In the genomic region with DNA sequence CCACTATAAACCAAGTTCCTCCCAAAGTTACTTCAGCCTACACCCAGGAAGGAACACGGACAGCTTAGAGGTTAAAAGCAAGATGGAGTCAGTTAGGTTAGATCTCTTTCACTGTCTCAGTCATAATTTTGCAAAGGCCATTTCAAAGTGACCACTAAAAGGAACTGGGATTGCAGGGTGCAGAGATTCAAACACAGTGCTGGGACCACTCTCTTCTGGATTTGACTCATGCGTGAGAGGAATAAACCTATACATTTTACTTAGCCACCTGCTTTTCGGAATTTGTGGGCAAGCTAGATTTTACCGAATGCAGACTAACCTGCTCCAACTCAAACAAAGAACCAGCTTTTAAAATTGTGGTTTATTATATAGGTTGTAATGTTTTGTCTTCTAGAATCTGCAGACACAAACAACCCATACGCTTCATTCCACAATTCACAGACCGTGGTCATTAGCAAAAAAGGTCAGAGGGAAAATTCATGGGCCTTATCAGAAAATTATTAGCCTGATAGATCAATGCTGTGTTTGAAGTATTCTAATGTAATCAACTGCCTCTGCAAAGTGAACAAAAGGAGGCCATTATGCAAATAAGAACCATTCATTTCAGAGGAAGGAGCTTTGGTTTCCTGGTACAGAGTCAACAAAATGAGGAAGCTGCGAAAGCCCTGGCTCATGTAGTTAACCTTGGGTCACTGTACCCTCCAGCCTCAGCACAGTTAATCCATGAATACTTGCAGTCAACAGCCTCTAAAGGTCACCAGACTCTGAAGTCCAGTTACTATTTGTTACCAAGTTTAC, we compare ENCODE assay signal across 9 cellular contexts.
DNase-seq lines count a peak whose midpoint lies in the region; ATAC-seq and TF ChIP-seq lines count a peak whose summit lies in the region.
"Had no signal": no experiment of that assay in that cellular context is flagged by ENCODE, and none has a peak within 500 bp of the region (broad histone marks: within the 10 kb centered on the region; RNA-seq: fewer than 3 reads in every experiment).

No MANE protein-coding gene starts in this region.

- intact Hi-C loops in Right ventricle myocardium superior (cut with DNase I) = no loop called here
- intact Hi-C loops in CD8-positive, alpha-beta T cell (cut with DNase I, micrococcal nuclease) = no loop called here

- H3K4me3 Mint-ChIP-seq in CD8-positive, alpha-beta T cell = no peak overlapping the region

- ATAC-seq in Right ventricle myocardium superior (ENCODE audit: poor library complexity) = peak; percentile 57
- ATAC-seq in HG03097 (IDR thresholded peaks at IDR 0.05; ENCODE audit: low FRiP score, unreplicated experiment) = peak; percentile 47
- no peak for ATAC-seq in CD8-positive, alpha-beta T cell

- H3K4me3 ChIP-seq in right atrium auricular region = no peak overlapping the region
- H3K4me3 ChIP-seq in neutrophil (ENCODE audit: low read depth in 1 of 2, low read length in 1 of 2) = peak overlapping the region in 1 of 2 experiments; percentile 23
- no peak overlapping the region for H3K4me3 ChIP-seq in CD8-positive, alpha-beta T cell (ENCODE audit: low read depth, low read length)

- H3K4me1 ChIP-seq in right atrium auricular region = peaks cover 0 to 26% of the 10 kb centered on the region in 2 donors
- peaks cover 53 to 58% of the 10 kb centered on the region in 2 experiments for H3K4me1 ChIP-seq in neutrophil (ENCODE audit: control insufficient read depth in 1 of 2, insufficient read depth in 1 of 2, low read depth in 1 of 2, low read length in 1 of 2)
- peaks cover 23% of the 10 kb centered on the region for H3K4me1 ChIP-seq in CD8-positive, alpha-beta T cell (ENCODE audit: insufficient read depth, low read length)

- peaks cover 16% of the 10 kb centered on the region for H3K9me3 Mint-ChIP-seq in CD8-positive, alpha-beta T cell

- no peaks in the 10 kb centered on the region for H3K27me3 ChIP-seq in right atrium auricular region
- no peaks in the 10 kb centered on the region for H3K27me3 ChIP-seq in neutrophil
- no peaks in the 10 kb centered on the region for H3K27me3 ChIP-seq in CD8-positive, alpha-beta T cell (ENCODE audit: insufficient read depth, low read length)

- peaks cover 19% of the 10 kb centered on the region for H3K4me1 Mint-ChIP-seq in CD8-positive, alpha-beta T cell (ENCODE audit: low read depth)

- CTCF ChIA-PET in CD8-positive, alpha-beta T cell (lab: Charles Lee) = interaction anchor here (0.6 kb wide), 1 partner anchor 11 kb away, joined by 3 read pairs; no protein-coding TSS in a partner anchor

- TF ChIP-seq CTCF in right atrium auricular region (IDR thresholded peaks at IDR 0.05) = no peak
- TF ChIP-seq CTCF in VCaP (conservative IDR thresholded peaks at IDR 0.05) = no peak
- TF ChIP-seq CTCF in neutrophil (IDR thresholded peaks at IDR 0.05) = no peak
- no peak for TF ChIP-seq CTCF in CD8-positive, alpha-beta T cell (IDR thresholded peaks at IDR 0.05)

- no peak overlapping the region for H3K27ac Mint-ChIP-seq in CD8-positive, alpha-beta T cell

- POLR2A ChIA-PET in CD8-positive, alpha-beta T cell (lab: Charles Lee) = interaction anchor here (0.6 kb wide), 1 partner anchor 546 kb away, joined by 3 read pairs; no protein-coding TSS in a partner anchor

- DNase-seq in Right ventricle myocardium superior = no peak
- no peak for DNase-seq in right atrium auricular region (ENCODE audit: low spot score)
- no peak for DNase-seq in CD8-positive, alpha-beta T cell
- no peak for DNase-seq in retina
- DNase-seq in middle frontal gyrus (ENCODE audit: extremely low spot score, low spot score) = no peak
- DNase-seq: DND-41 had no signal

- H3K27ac ChIP-seq in right atrium auricular region (peak overlapping the region in 1 of 2 donors; percentile 1), VCaP (peak overlapping the region; percentile 72), neutrophil (peak overlapping the region; percentile 91)
- H3K27ac ChIP-seq in CD8-positive, alpha-beta T cell (ENCODE audit: low read depth, low read length) = no peak overlapping the region

- peaks cover 2% of the 10 kb centered on the region for H3K36me3 Mint-ChIP-seq in CD8-positive, alpha-beta T cell

- H3K36me3 ChIP-seq in right atrium auricular region (no peaks in the 10 kb centered on the region), neutrophil (no peaks in the 10 kb centered on the region)
- no peaks in the 10 kb centered on the region for H3K36me3 ChIP-seq in CD8-positive, alpha-beta T cell (ENCODE audit: insufficient read depth, low read length)

- H3K27me3 Mint-ChIP-seq in CD8-positive, alpha-beta T cell (ENCODE audit: low read depth) = peaks cover 2% of the 10 kb centered on the region

- H3K9me3 ChIP-seq in right atrium auricular region = peaks cover 0 to 14% of the 10 kb centered on the region in 2 donors
- no peaks in the 10 kb centered on the region for H3K9me3 ChIP-seq in neutrophil
- no peaks in the 10 kb centered on the region for H3K9me3 ChIP-seq in CD8-positive, alpha-beta T cell (ENCODE audit: low read length)
